16 cellular contexts compared by ENCODE assay signal in the genomic region with DNA sequence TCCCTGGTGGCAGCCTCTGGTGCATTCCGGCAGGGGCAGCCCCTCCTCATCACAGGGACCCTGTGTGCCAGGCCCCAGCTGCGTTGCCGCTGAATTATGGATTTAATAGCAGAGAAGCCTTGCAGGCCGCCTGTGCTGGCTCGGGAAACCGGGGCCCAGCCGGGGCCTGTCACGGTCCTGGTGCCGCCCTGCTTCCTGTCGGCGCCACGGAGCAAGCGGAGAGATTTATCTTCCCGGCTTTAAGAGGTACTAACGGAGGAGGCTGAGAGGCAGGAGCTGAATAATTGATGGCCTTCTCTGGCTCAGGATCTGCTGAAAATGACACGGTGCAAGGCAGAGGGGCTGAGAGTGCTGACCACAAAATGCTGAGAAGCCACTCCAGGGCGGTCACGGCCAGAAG. TPM values are rescaled to one million over a fixed set of nuclear protein-coding genes. Genes with fewer than 3 reads are reported as not detected.
DNase-seq lines count a peak whose midpoint lies in the region; ATAC-seq and TF ChIP-seq lines count a peak whose summit lies in the region.
"Had no signal": no experiment of that assay in that cellular context is flagged by ENCODE, and none has a peak within 500 bp of the region (broad histone marks: within the 10 kb centered on the region; RNA-seq: fewer than 3 reads in every experiment).

No MANE protein-coding gene starts in this region.

- no peaks in the 10 kb centered on the region for H3K27me3 Mint-ChIP-seq in activated CD8-positive, alpha-beta memory T cell treated with anti-CD3 and anti-CD28 coated beads, Interleukin-2, amount 10 ng/mL, durations not matched to agents 7 days and 5 days
- H3K27me3 Mint-ChIP-seq: activated naive CD8-positive, alpha-beta T cell treated with anti-CD3 and anti-CD28 coated beads, Interleukin-2, amount 10 ng/mL, durations not matched to agents 7 days and 5 days; central memory CD8-positive, alpha-beta T cell; naive thymus-derived CD8-positive, alpha-beta T cell; T-helper 17 cell had no signal

- intact Hi-C loops in heart left ventricle (cut with DNase I): no loop called here
- intact Hi-C loops in cardiac septum (cut with DNase I): no loop called here
- intact Hi-C loops in right lobe of liver (cut with DNase I): no loop called here

- WGBS in heart left ventricle, 4 donors: 35 to 72% (median 52%) methylated on average over 9 to 18 of the region's 18 CpGs
- 80% methylated on average over 7 of the region's 18 CpGs for WGBS in right lobe of liver (ENCODE audit: insufficient coverage, low coverage, low lambda C conversion rate, missing lambda C conversion rate)
- 57 to 67% methylated on average over 3 to 17 of the region's 18 CpGs for WGBS in upper lobe of left lung, 2 donors

- no peaks in the 10 kb centered on the region for H3K36me3 Mint-ChIP-seq in activated CD8-positive, alpha-beta memory T cell treated with anti-CD3 and anti-CD28 coated beads, Interleukin-2, amount 10 ng/mL, durations not matched to agents 7 days and 5 days
- H3K36me3 Mint-ChIP-seq: activated naive CD8-positive, alpha-beta T cell treated with anti-CD3 and anti-CD28 coated beads, Interleukin-2, amount 10 ng/mL, durations not matched to agents 7 days and 5 days; naive thymus-derived CD8-positive, alpha-beta T cell had no signal

- H3K9me3 ChIP-seq in heart left ventricle: no peaks in the 10 kb centered on the region
- H3K9me3 ChIP-seq in right lobe of liver: no peaks in the 10 kb centered on the region
- H3K9me3 ChIP-seq in upper lobe of left lung: no peaks in the 10 kb centered on the region

- TF ChIP-seq POLR2A in heart left ventricle (IDR thresholded peaks at IDR 0.05) (no peak), right lobe of liver (IDR thresholded peaks at IDR 0.05) (no peak), upper lobe of left lung (IDR thresholded peaks at IDR 0.05) (no peak)

- H3K27ac Mint-ChIP-seq in activated CD8-positive, alpha-beta memory T cell treated with anti-CD3 and anti-CD28 coated beads, Interleukin-2, amount 10 ng/mL, durations not matched to agents 7 days and 5 days: no peak overlapping the region

- no peak overlapping the region for H3K4me3 Mint-ChIP-seq in activated CD8-positive, alpha-beta memory T cell treated with anti-CD3 and anti-CD28 coated beads, Interleukin-2, amount 10 ng/mL, durations not matched to agents 7 days and 5 days
- H3K4me3 Mint-ChIP-seq: T-helper 17 cell had no signal

- H3K27me3 ChIP-seq in heart left ventricle (peaks cover 0 to 3% (median 0%) of the 10 kb centered on the region in 9 donors), right lobe of liver (no peaks in the 10 kb centered on the region), upper lobe of left lung (no peaks in the 10 kb centered on the region)

- peaks cover 0 to 52% (median 38%) of the 10 kb centered on the region in 12 donors for H3K4me1 ChIP-seq in heart left ventricle
- peaks cover 0 to 72% (median 23%) of the 10 kb centered on the region in 4 donors for H3K4me1 ChIP-seq in right lobe of liver
- H3K4me1 ChIP-seq in upper lobe of left lung: peaks cover 45 to 67% (median 54%) of the 10 kb centered on the region in 4 donors

- DNase-seq in heart left ventricle (no peak), cardiac septum (ENCODE audit: low spot score) (no peak), amniotic epithelial cell (ENCODE audit: low read depth) (peak; percentile 27), right lobe of liver (no peak), upper lobe of left lung (peak in 1 of 2 donors; percentile 58)
- no peak for DNase-seq in stimulated activated CD8-positive, alpha-beta memory T cell treated with anti-CD3 and anti-CD28 coated beads, Interleukin-4, amount 100 ng/mL, for 48 hours
- no peak for DNase-seq in activated CD8-positive, alpha-beta memory T cell treated with anti-CD3 and anti-CD28 coated beads, Interleukin-2, amount 10 ng/mL, durations not matched to agents 7 days and 5 days
- DNase-seq: activated naive CD8-positive, alpha-beta T cell treated with anti-CD3 and anti-CD28 coated beads, Interleukin-2, amount 10 ng/mL, durations not matched to agents 7 days and 5 days; activated T-cell treated with anti-CD3 and anti-CD28 coated beads for 4 hours; GF-D8; naive thymus-derived CD8-positive, alpha-beta T cell; NCI-H2029 treated with DMSO at 0.1 percent for 48 hours; stimulated activated CD4-positive, alpha-beta T cell treated with anti-CD3 and anti-CD28 coated beads, Interleukin-2, amount 100 ng/mL, for 48 hours; T-helper 17 cell had no signal

- no peaks in the 10 kb centered on the region for H3K9me3 Mint-ChIP-seq in activated CD8-positive, alpha-beta memory T cell treated with anti-CD3 and anti-CD28 coated beads, Interleukin-2, amount 10 ng/mL, durations not matched to agents 7 days and 5 days (ENCODE audit: low read depth)
- H3K9me3 Mint-ChIP-seq: activated naive CD8-positive, alpha-beta T cell treated with anti-CD3 and anti-CD28 coated beads, Interleukin-2, amount 10 ng/mL, durations not matched to agents 7 days and 5 days; central memory CD8-positive, alpha-beta T cell; naive thymus-derived CD8-positive, alpha-beta T cell had no signal

- H3K27ac ChIP-seq in heart left ventricle (peak overlapping the region; percentile 23 to 91 (median 81)), right lobe of liver (peak overlapping the region in 2 of 3 donors; percentile 43 to 96), upper lobe of left lung (peak overlapping the region; percentile 78 to 92 (median 86))

- H3K4me3 ChIP-seq in heart left ventricle: peak overlapping the region in 4 of 12 donors; percentile 7 to 19 (median 13)
- H3K4me3 ChIP-seq in right lobe of liver: no peak overlapping the region
- H3K4me3 ChIP-seq in upper lobe of left lung: peak overlapping the region in 1 of 4 donors; percentile 15

- CTCF ChIA-PET in activated CD8-positive, alpha-beta memory T cell treated with anti-CD3 and anti-CD28 coated beads, Interleukin-2, amount 10 ng/mL, durations not matched to agents 7 days and 5 days (lab: Charles Lee): interaction anchor here (0.6 to 2.9 kb wide), 3 partner anchors 9 to 884 kb away, joined by 3 to 18 read pairs (median 4); no protein-coding TSS in a partner anchor

- ATAC-seq in heart left ventricle (peak in 1 of 4 donors; percentile 28), right lobe of liver (no peak), upper lobe of left lung (ENCODE audit: low FRiP score in 2 of 2) (no peak), GM18502 (IDR thresholded peaks at IDR 0.05; ENCODE audit: poor library complexity, unreplicated experiment) (no peak)
- ATAC-seq in activated CD8-positive, alpha-beta memory T cell treated with anti-CD3 and anti-CD28 coated beads, Interleukin-2, amount 10 ng/mL, durations not matched to agents 7 days and 5 days: no peak
- ATAC-seq: naive thymus-derived CD8-positive, alpha-beta T cell; T-helper 17 cell had no signal

- no peaks in the 10 kb centered on the region for H3K36me3 ChIP-seq in heart left ventricle
- no peaks in the 10 kb centered on the region for H3K36me3 ChIP-seq in right lobe of liver
- no peaks in the 10 kb centered on the region for H3K36me3 ChIP-seq in upper lobe of left lung

- peaks cover 16% of the 10 kb centered on the region for H3K4me1 Mint-ChIP-seq in activated CD8-positive, alpha-beta memory T cell treated with anti-CD3 and anti-CD28 coated beads, Interleukin-2, amount 10 ng/mL, durations not matched to agents 7 days and 5 days

- no peak for TF ChIP-seq CTCF in heart left ventricle (IDR thresholded peaks at IDR 0.05)
- TF ChIP-seq CTCF in right lobe of liver (IDR thresholded peaks at IDR 0.05): no peak
- TF ChIP-seq CTCF in upper lobe of left lung (IDR thresholded peaks at IDR 0.05): no peak

- TF ChIP-seq EP300 in upper lobe of left lung (IDR thresholded peaks at IDR 0.05): no peak

RNA-seq across cellular contexts. Expression of gene CCDC188, which starts 54.0 kb away (rescaled TPM):
- total RNA-seq in heart left ventricle (1 to 10 TPM in 1 of 9 donors, under 1 TPM in 4, not detected in 4; 0.17 to 1.0 (median 0.46) TPM), cardiac septum (0.67 TPM), right lobe of liver (not detected), upper lobe of left lung (1 to 10 TPM in 3 of 6 donors, under 1 TPM in 3; 0.46 to 2.1 (median 1.2) TPM)
- 1 to 10 TPM in 1 of 2 donors, under 1 TPM in 1; 0.50 to 1.0 TPM for polyA plus RNA-seq in heart left ventricle
- total RNA-seq in activated CD8-positive, alpha-beta memory T cell treated with anti-CD3 and anti-CD28 coated beads, Interleukin-2, amount 10 ng/mL, durations not matched to agents 7 days and 5 days: not detected
- total RNA-seq: naive thymus-derived CD8-positive, alpha-beta T cell had no signal
- polyA plus RNA-seq: naive thymus-derived CD8-positive, alpha-beta T cell had no signal
